Comparison of ENCODE assay signal across 10 cellular contexts in the genomic region with DNA sequence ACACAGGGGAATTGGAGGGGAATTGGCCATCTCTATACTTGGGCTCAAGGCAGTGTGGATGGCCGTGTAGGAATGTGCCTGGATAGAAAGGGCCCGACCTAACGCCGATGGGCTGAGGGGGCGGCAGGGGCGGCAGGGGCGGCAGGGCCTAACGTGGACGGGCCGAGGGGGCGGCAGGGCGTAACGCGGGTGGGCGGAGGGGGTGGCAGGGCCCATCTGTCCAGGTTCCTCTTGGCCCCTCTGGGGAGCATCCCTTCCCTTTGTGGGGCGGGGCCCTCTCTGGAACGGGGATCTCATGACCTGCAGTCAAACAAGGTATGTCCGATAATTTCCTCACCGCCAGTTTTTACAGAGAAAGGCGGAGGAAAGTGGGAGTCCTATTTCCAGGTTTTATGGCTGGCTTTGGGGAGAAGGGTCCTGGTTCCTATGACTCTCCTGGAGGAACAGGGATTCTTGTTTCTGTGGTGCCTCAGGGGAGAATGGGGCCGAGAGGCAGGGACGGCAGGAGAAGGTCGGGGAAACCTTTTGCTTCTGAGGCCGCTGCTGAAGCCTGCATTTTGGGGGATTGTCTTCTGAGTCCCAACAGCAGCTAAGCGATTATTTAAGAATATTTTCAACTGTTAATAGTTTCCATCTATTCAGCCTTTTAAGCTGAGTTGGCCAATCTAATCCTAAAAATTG.
"Had no signal": no experiment of that assay in that cellular context is flagged by ENCODE, and none has a peak within 500 bp of the region (broad histone marks: within the 10 kb centered on the region; RNA-seq: fewer than 3 reads in every experiment).

No MANE protein-coding gene starts in this region.

- DNase-seq: activated naive CD4-positive, alpha-beta T cell treated with anti-CD3 and anti-CD28 coated beads for 36 hours; central memory CD4-positive, alpha-beta T cell; cortex of kidney; effector CD8-positive, alpha-beta T cell; gastrocnemius medialis; kidney; left ventricle myocardium inferior; mesenchymal stem cell had no signal

- ATAC-seq: activated CD4-positive, CD25-positive, alpha-beta regulatory T cell treated with anti-CD3 and anti-CD28 coated beads, Interleukin-2, amount 50 U/mL, for 24 hours; gastrocnemius medialis had no signal

- H3K36me3 Mint-ChIP-seq: neural progenitor cell had no signal

- H3K9me3 Mint-ChIP-seq: activated naive CD4-positive, alpha-beta T cell treated with anti-CD3 and anti-CD28 coated beads for 36 hours; neural progenitor cell had no signal

- H3K4me3 Mint-ChIP-seq: activated naive CD4-positive, alpha-beta T cell treated with anti-CD3 and anti-CD28 coated beads for 36 hours; neural progenitor cell had no signal

- H3K27ac Mint-ChIP-seq: activated naive CD4-positive, alpha-beta T cell treated with anti-CD3 and anti-CD28 coated beads for 36 hours; neural progenitor cell had no signal
